14 cellular contexts compared by ENCODE assay signal in genomic region chr1:4584471-4584870, GRCh38.
"Had no signal": no experiment of that assay in that cellular context is flagged by ENCODE, and none has a peak within 500 bp of the region (broad histone marks: within the 10 kb centered on the region; RNA-seq: fewer than 3 reads in every experiment).

No MANE protein-coding gene starts in this region.

- H3K9me3 Mint-ChIP-seq: dendritic cell treated with granulocyte-macrophage colony-stimulating factor and Interleukin-4, amounts not matched to agents 40 ng/mL and 50 ng/mL, for 4 days; effector memory CD8-positive, alpha-beta T cell; memory B cell; nephron progenitor cell had no signal

- H3K36me3 ChIP-seq: esophagus squamous epithelium, gastroesophageal sphincter, left lung, lower lobe of right lung, neutrophil, right atrium auricular region, stomach had no signal

- H3K4me1 ChIP-seq: esophagus squamous epithelium, gastroesophageal sphincter, left lung, lower lobe of right lung, right atrium auricular region, stomach had no signal

- H3K4me3 ChIP-seq: esophagus squamous epithelium, gastroesophageal sphincter, left lung, lower lobe of right lung, right atrium auricular region, stomach had no signal

- H3K36me3 Mint-ChIP-seq: memory B cell had no signal

- H3K4me1 Mint-ChIP-seq: memory B cell had no signal

- H3K27ac ChIP-seq: esophagus squamous epithelium, gastroesophageal sphincter, left lung, lower lobe of right lung, neutrophil, right atrium auricular region, stomach had no signal

- H3K4me3 Mint-ChIP-seq: dendritic cell treated with granulocyte-macrophage colony-stimulating factor and Interleukin-4, amounts not matched to agents 40 ng/mL and 50 ng/mL, for 4 days; effector memory CD8-positive, alpha-beta T cell; memory B cell; nephron progenitor cell had no signal

- H3K27ac Mint-ChIP-seq: dendritic cell treated with granulocyte-macrophage colony-stimulating factor and Interleukin-4, amounts not matched to agents 40 ng/mL and 50 ng/mL, for 4 days; effector memory CD8-positive, alpha-beta T cell; memory B cell; nephron progenitor cell had no signal

- H3K9me3 ChIP-seq: esophagus squamous epithelium, gastroesophageal sphincter, left lung, lower lobe of right lung, neutrophil, right atrium auricular region, stomach had no signal

- DNase-seq: esophagus squamous epithelium, foreskin fibroblast, glutamatergic neuron, left lung, lower lobe of right lung, midbrain, stomach had no signal

- ATAC-seq: effector memory CD8-positive, alpha-beta T cell; gastroesophageal sphincter; lower lobe of right lung had no signal
